In the genomic region with DNA sequence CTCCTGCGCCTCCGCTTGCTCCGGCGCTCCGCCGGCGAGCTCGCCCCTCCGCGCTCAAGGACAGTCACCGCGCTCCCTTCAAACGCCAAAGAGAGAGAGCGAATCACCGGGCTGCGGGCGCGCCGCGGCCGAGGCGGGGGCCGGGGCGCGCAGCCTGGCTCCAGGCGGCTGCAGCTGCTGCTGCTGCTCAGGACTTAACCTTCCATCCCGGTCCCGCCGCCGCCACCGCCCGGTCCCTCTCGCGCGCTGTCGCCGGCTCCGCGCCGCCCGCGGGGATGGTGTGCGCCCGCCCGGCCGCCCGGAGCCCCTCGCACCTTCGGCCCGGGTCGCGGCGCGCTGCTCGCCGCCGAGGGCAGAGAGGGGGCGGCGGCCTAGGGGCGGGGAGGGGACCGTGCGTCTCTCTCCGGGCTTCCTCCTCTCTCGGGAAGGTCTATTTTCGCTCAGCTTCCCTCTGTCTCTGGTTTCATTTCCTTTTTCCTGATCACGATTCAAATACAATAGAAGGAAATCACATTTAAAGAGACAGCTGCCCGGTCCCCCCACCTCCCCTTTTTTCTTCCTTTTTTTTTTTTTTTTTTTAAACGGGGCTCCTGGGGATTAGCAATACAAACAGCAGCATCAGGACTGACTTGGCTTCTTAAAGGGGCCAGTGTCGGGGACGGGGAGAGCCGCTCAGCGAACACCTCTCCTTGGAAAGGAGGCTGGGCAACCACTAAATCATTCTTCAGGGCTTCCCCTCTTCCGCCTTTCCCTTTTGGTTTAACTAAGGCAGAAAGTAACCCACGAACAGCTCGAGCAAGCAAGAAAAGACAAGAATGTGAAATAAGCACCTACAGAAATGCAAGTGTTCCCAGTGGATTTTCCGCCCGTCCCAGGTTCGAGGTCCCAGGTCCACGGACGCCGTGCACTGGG, we compare ENCODE assay signal across 8 cellular contexts. TPM values are rescaled to one million over a fixed set of nuclear protein-coding genes. Genes with fewer than 3 reads are reported as not detected.
DNase-seq lines count a peak whose midpoint lies in the region; ATAC-seq, FAIRE-seq and TF ChIP-seq lines count a peak whose summit lies in the region.

No MANE protein-coding gene starts in this region.

- H3K36me3 Mint-ChIP-seq in H9 (ENCODE audit: insufficient read depth in 1 of 3, low read depth in 3 of 3): no peaks in the 10 kb centered on the region
- H3K36me3 Mint-ChIP-seq in activated naive CD4-positive, alpha-beta T cell treated with anti-CD3 and anti-CD28 coated beads, Interleukin-2, amount 50 U/mL, for 72 hours: no peaks in the 10 kb centered on the region

- H2AK5ac ChIP-seq in H9 (ENCODE audit: insufficient read length, low read length): no peak overlapping the region

- H3K4me2 ChIP-seq in H9 (ENCODE audit: insufficient read depth, insufficient read length, low read length): peak overlapping the region; percentile 76

- H3K27ac ChIP-seq in H9 (ENCODE audit: insufficient read length, low read depth, low read length) (no peak overlapping the region), heart right ventricle (peak overlapping the region; percentile 57 to 94 (median 87)), pancreas (peak overlapping the region in 3 of 4 donors; percentile 33 to 47 (median 44))

- intact Hi-C loops in heart right ventricle (cut with DNase I): loop anchor here in 4 of 10 donors (2.0 to 5.0 kb wide), 4 partner anchors 67 to 233 kb away; no protein-coding TSS in a partner anchor
- intact Hi-C loops in pancreas (cut with DNase I): no loop called here

- H3K9ac ChIP-seq in H9 (ENCODE audit: extremely low read depth, insufficient read length, low read length): no peak overlapping the region

- H3K27me3 ChIP-seq in H9 (ENCODE audit: insufficient read depth, low read length) (peaks cover 28% of the 10 kb centered on the region; the same call in 1 of the 2 replicates), heart right ventricle (peaks cover 0 to 29% (median 4%) of the 10 kb centered on the region in 7 donors), pancreas (no peaks in the 10 kb centered on the region)

- H2BK20ac ChIP-seq in H9 (ENCODE audit: low read depth, low read length, poor library complexity, severe bottlenecking): no peak overlapping the region

- H2BK15ac ChIP-seq in H9 (ENCODE audit: low read depth, low read length): no peak overlapping the region

- H3K23me2 ChIP-seq in H9 (ENCODE audit: insufficient read length, low read depth, low read length, poor library complexity, severe bottlenecking): peaks cover 16% of the 10 kb centered on the region

- no peak overlapping the region for H2BK12ac ChIP-seq in H9 (ENCODE audit: insufficient read length, low read depth, low read length)

- no peak overlapping the region for H3K18ac ChIP-seq in H9 (ENCODE audit: insufficient read length, low read depth, low read length)

- no peak overlapping the region for H3K56ac ChIP-seq in H9 (ENCODE audit: insufficient read length, low read depth, low read length)

- no peak for FAIRE-seq in pancreas (lab: Jason Lieb, UNC)

- no peak overlapping the region for H2AFZ ChIP-seq in H9 (ENCODE audit: low read length)

- no peaks in the 10 kb centered on the region for H4K20me1 ChIP-seq in H9 (ENCODE audit: control insufficient read depth, insufficient read depth, insufficient read length)

- H3K4ac ChIP-seq in H9 (ENCODE audit: low read depth, low read length): no peak overlapping the region

- H4K5ac ChIP-seq in H9 (ENCODE audit: insufficient read length, low read depth, low read length): no peak overlapping the region

- no peak overlapping the region for H3K14ac ChIP-seq in H9 (ENCODE audit: insufficient read depth, low read length)

- no peak overlapping the region for H2BK120ac ChIP-seq in H9 (ENCODE audit: low read depth, low read length, poor library complexity, severe bottlenecking)

- TF ChIP-seq CTCF in H9 (conservative IDR thresholded peaks at IDR 0.05): no peak
- no peak for TF ChIP-seq CTCF in heart right ventricle (IDR thresholded peaks at IDR 0.05)
- no peak for TF ChIP-seq CTCF in pancreas (IDR thresholded peaks at IDR 0.05)

- H3K36me3 ChIP-seq in heart right ventricle (peaks cover 0 to 6% (median 0%) of the 10 kb centered on the region in 9 donors), pancreas (no peaks in the 10 kb centered on the region)

- no peak overlapping the region for H3K27ac Mint-ChIP-seq in H9
- H3K27ac Mint-ChIP-seq in activated naive CD4-positive, alpha-beta T cell treated with anti-CD3 and anti-CD28 coated beads, Interleukin-2, amount 50 U/mL, for 72 hours: no peak overlapping the region

- peaks cover 15 to 17% of the 10 kb centered on the region in 2 experiments for H3K4me1 Mint-ChIP-seq in H9

- H3K4me3 Mint-ChIP-seq in H9: peak overlapping the region; percentile 76 to 92

- H3K79me2 ChIP-seq in H9 (ENCODE audit: insufficient read depth, low read length): no peaks in the 10 kb centered on the region

- H3K4me1 ChIP-seq in H9 (ENCODE audit: insufficient read depth, low read length) (no peaks in the 10 kb centered on the region), heart right ventricle (peaks cover 0 to 69% (median 25%) of the 10 kb centered on the region in 9 donors), pancreas (no peaks in the 10 kb centered on the region)

- no peaks in the 10 kb centered on the region for H3K79me1 ChIP-seq in H9 (ENCODE audit: insufficient read depth, low read depth, low read length, poor library complexity, severe bottlenecking)

- peak overlapping the region; percentile 44 to 92 (median 72) for H3K4me3 ChIP-seq in heart right ventricle
- peak overlapping the region; percentile 39 to 58 (median 50) for H3K4me3 ChIP-seq in pancreas

- peak; percentile 40 for DNase-seq in G401 (ENCODE audit: low spot score)
- peak; percentile 47 for DNase-seq in H9
- peak; percentile 83 for DNase-seq in NCI-H2171 treated with DMSO at 0.1 percent for 48 hours (lab: John Stamatoyannopoulos, UW)
- DNase-seq in activated naive CD4-positive, alpha-beta T cell treated with anti-CD3 and anti-CD28 coated beads, Interleukin-2, amount 50 U/mL, for 72 hours (ENCODE audit: low spot score in 2 of 2): no peak
- peak; percentile 62 to 63 for DNase-seq in heart right ventricle
- peak in 4 of 6 donors; percentile 28 to 72 (median 40) for DNase-seq in pancreas
- DNase-seq in activated gamma-delta T cell treated with Interleukin-2 at 50 U/mL for 16 hours: no peak
- DNase-seq in RKO (ENCODE audit: low spot score): no peak

- no peak overlapping the region for H4K8ac ChIP-seq in H9 (replicated peaks; ENCODE audit: insufficient read length, low read depth, low read length)

- in situ Hi-C loops in G401 (cut with HindIII; ENCODE audit: low sequenced_read_pairs): no loop called here

- H3K23ac ChIP-seq in H9 (ENCODE audit: insufficient read length, low read depth, low read length): no peak overlapping the region

- peaks cover 87% of the 10 kb centered on the region for H3K27me3 Mint-ChIP-seq in H9 (ENCODE audit: low read depth)

- no peaks in the 10 kb centered on the region for H3K9me3 Mint-ChIP-seq in H9
- H3K9me3 Mint-ChIP-seq in activated naive CD4-positive, alpha-beta T cell treated with anti-CD3 and anti-CD28 coated beads, Interleukin-2, amount 50 U/mL, for 72 hours: no peaks in the 10 kb centered on the region

- no peak overlapping the region for H4K91ac ChIP-seq in H9 (ENCODE audit: insufficient read length, low read depth, low read length)

- ATAC-seq in activated naive CD4-positive, alpha-beta T cell treated with anti-CD3 and anti-CD28 coated beads, Interleukin-2, amount 50 U/mL, for 72 hours: peak; percentile 37 to 63
- peak; percentile 71 to 90 (median 88) for ATAC-seq in heart right ventricle
- ATAC-seq in pancreas: peak; percentile 62 to 84 (median 78)

- no CpG with 5 or more reads among the region's 81 CpGs for WGBS in H9 (ENCODE audit: extremely low coverage, insufficient read length, low lambda C conversion rate)
- WGBS in heart right ventricle, 2 donors: 0 to 1% methylated on average over 61 to 81 of the region's 81 CpGs
- WGBS in pancreas, 2 donors: 1% methylated on average over 45 to 81 of the region's 81 CpGs

- H2BK5ac ChIP-seq in H9 (ENCODE audit: insufficient read length, low read length): no peak overlapping the region

- H3K9me3 ChIP-seq in H9 (ENCODE audit: control insufficient read depth, low read depth, low read length) (no peaks in the 10 kb centered on the region), heart right ventricle (no peaks in the 10 kb centered on the region), pancreas (no peaks in the 10 kb centered on the region)

- no peak overlapping the region for H3T11ph ChIP-seq in H9 (ENCODE audit: low read length)

RNA-seq across cellular contexts. Expression of gene LMO2, which starts 22.1 kb away (rescaled TPM):
- 0.18 TPM in 1 of 2 replicates, not detected in the other for total RNA-seq in G401 (2014; rRNA removed; shearing (Covaris generic))
- total RNA-seq in H9 (2021): 0.33 and 0.48 TPM in 2 replicates
- total RNA-seq in activated naive CD4-positive, alpha-beta T cell treated with anti-CD3 and anti-CD28 coated beads, Interleukin-2, amount 50 U/mL, for 72 hours: not detected
- 10 to 100 TPM in 3 of 10 donors, 1 to 10 TPM in 7; 3.9 to 16.9 (median 9.1) TPM for total RNA-seq in heart right ventricle
- polyA plus RNA-seq in heart right ventricle: 10 to 100 TPM; 10.7 to 14.0 TPM
- 10 to 100 TPM in 1 of 6 donors, 1 to 10 TPM in 5; 2.4 to 11.5 (median 5.0) TPM for total RNA-seq in pancreas
- polyA plus RNA-seq in pancreas: 10 to 100 TPM; 10.8 to 24.3 TPM

Comparison
In these comparisons a context has a peak if more than half of its experiments do, and no peak if none do; other contexts are left out.
1. DNase-seq: peak in G401 (single experiment), H9 (single experiment), NCI-H2171 treated with DMSO at 0.1 percent for 48 hours (single experiment), heart right ventricle (2 of 2) and pancreas (4 of 6); none in activated naive CD4-positive, alpha-beta T cell treated with anti-CD3 and anti-CD28 coated beads, Interleukin-2, amount 50 U/mL, for 72 hours (0 of 2), activated gamma-delta T cell treated with Interleukin-2 at 50 U/mL for 16 hours (single experiment) and RKO (single experiment).
2. Peak in every context shown above with its lines, with median percentiles within 50 percentile points of each other: ATAC-seq.